In the genomic region with DNA sequence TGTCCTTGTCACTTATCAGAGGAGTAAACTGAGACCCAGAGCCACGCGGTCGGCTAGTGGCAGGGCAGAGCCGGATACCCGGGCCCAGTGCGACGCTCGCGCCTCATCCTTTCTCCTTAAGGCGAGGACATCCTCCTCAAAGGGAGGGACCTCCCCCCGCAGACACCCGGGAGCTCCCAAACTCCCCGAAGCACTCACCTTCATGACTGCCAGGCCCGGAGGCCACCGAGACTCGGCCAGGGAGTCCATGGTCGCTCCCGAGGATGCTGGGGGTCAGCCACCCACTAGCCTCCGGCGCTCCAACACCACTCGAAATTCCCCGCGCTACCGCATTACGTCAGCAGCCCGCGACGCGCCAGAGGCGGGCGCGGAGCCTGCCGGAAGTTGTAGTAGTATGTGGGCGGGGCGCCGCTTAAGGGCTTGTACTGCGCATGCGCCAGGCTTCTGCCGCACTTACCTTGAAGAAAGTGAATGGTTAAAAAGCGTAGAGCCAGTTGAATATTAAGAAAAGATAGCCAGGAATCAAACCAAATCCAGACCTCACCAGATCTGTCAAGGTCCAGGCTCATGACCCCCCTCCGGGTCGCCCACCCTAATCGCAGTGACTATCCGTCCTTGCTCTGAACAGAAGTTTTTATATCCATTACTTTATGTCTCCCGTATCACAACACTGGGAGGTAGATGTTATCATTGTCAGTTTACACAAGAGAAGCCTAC, we compare ENCODE assay signal across 1 cellular context.
TF ChIP-seq lines count a peak whose summit lies in the region.

A gene with protein sequence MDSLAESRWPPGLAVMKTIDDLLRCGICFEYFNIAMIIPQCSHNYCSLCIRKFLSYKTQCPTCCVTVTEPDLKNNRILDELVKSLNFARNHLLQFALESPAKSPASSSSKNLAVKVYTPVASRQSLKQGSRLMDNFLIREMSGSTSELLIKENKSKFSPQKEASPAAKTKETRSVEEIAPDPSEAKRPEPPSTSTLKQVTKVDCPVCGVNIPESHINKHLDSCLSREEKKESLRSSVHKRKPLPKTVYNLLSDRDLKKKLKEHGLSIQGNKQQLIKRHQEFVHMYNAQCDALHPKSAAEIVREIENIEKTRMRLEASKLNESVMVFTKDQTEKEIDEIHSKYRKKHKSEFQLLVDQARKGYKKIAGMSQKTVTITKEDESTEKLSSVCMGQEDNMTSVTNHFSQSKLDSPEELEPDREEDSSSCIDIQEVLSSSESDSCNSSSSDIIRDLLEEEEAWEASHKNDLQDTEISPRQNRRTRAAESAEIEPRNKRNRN (minus strand): TSS at position 336 of the 717 bp plus-strand sequence. CDS start 87 bp downstream, at position 249.

TF ChIP-seq in HEK293, 187 proteins besides CTCF, POLR2A, EP300 and RAD21 (continued from another document and continues in another):
- TF ChIP-seq, protein P1, sequence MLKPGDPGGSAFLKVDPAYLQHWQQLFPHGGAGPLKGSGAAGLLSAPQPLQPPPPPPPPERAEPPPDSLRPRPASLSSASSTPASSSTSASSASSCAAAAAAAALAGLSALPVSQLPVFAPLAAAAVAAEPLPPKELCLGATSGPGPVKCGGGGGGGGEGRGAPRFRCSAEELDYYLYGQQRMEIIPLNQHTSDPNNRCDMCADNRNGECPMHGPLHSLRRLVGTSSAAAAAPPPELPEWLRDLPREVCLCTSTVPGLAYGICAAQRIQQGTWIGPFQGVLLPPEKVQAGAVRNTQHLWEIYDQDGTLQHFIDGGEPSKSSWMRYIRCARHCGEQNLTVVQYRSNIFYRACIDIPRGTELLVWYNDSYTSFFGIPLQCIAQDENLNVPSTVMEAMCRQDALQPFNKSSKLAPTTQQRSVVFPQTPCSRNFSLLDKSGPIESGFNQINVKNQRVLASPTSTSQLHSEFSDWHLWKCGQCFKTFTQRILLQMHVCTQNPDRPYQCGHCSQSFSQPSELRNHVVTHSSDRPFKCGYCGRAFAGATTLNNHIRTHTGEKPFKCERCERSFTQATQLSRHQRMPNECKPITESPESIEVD (tag by site-specific recombination; IDR thresholded peaks at IDR 0.05), result no peak
- TF ChIP-seq FEZF1 (tag by site-specific recombination; IDR thresholded peaks at IDR 0.05) (no peak), ZNF248 (tag by site-specific recombination; IDR thresholded peaks at IDR 0.05) (no peak), ZFP3 (tag by site-specific recombination; IDR thresholded peaks at IDR 0.05; ENCODE audit: low read depth) (no peak), BCL11B (tag by site-specific recombination; IDR thresholded peaks at IDR 0.05; ENCODE audit: low read depth) (no peak), ZNF530 (tag by site-specific recombination; IDR thresholded peaks at IDR 0.05; ENCODE audit: low read depth) (no peak), HOXC10 (CRISPR knock-in tag; IDR thresholded peaks at IDR 0.05) (no peak), ZNF341 (tag by site-specific recombination; IDR thresholded peaks at IDR 0.05; ENCODE audit: low read depth) (no peak), ZNF747 (tag by site-specific recombination; IDR thresholded peaks at IDR 0.05) (no peak), GFI1B (tag by site-specific recombination; IDR thresholded peaks at IDR 0.05) (0 out of 2 replicates have a peak, but pooled peaks have one; percentile 15), ZNF366 (tag by site-specific recombination; conservative IDR thresholded peaks at IDR 0.05) (no peak), SCRT1 (tag by site-specific recombination; IDR thresholded peaks at IDR 0.05; ENCODE audit: borderline replicate concordance) (no peak), ZNF707 (tag by site-specific recombination; IDR thresholded peaks at IDR 0.05) (no peak), ZNF184 (tag by site-specific recombination; IDR thresholded peaks at IDR 0.05) (no peak), ZNF157 (tag by site-specific recombination; IDR thresholded peaks at IDR 0.05) (no peak), ZNF335 (tag by site-specific recombination; conservative IDR thresholded peaks at IDR 0.05) (peak; percentile 68), ZNF830 (tag by site-specific recombination; IDR thresholded peaks at IDR 0.05; ENCODE audit: low read depth) (no peak), ZNF548 (tag by site-specific recombination; IDR thresholded peaks at IDR 0.05) (no peak), ZNF624 (tag by site-specific recombination; IDR thresholded peaks at IDR 0.05) (no peak), SALL2 (tag by site-specific recombination; IDR thresholded peaks at IDR 0.05; ENCODE audit: borderline replicate concordance) (no peak), ZNF274 (IDR thresholded peaks at IDR 0.05; ENCODE audit: low read length) (no peak), ZNF274 (tag by site-specific recombination; IDR thresholded peaks at IDR 0.05; ENCODE audit: borderline replicate concordance) (no peak), ZBTB7A (tag by site-specific recombination; IDR thresholded peaks at IDR 0.05; ENCODE audit: low read depth) (0 out of 2 replicates have a peak, but pooled peaks have one; percentile 40), ZNF214 (tag by site-specific recombination; IDR thresholded peaks at IDR 0.05; ENCODE audit: borderline replicate concordance) (no peak), ZNF514 (tag by site-specific recombination; IDR thresholded peaks at IDR 0.05) (no peak), ZNF266 (tag by site-specific recombination; IDR thresholded peaks at IDR 0.05; ENCODE audit: low read depth) (no peak), ZEB2 (tag by site-specific recombination; IDR thresholded peaks at IDR 0.05) (peak; percentile 60; the same call in 1 of the 2 replicates), ZNF138 (tag by site-specific recombination; IDR thresholded peaks at IDR 0.05; ENCODE audit: borderline replicate concordance) (no peak), BCL11A (tag by site-specific recombination; IDR thresholded peaks at IDR 0.05; ENCODE audit: low read depth) (0 out of 2 replicates have a peak, but pooled peaks have one; percentile 29), ZNF223 (tag by site-specific recombination; IDR thresholded peaks at IDR 0.05) (no peak)
- TF ChIP-seq, protein P2, sequence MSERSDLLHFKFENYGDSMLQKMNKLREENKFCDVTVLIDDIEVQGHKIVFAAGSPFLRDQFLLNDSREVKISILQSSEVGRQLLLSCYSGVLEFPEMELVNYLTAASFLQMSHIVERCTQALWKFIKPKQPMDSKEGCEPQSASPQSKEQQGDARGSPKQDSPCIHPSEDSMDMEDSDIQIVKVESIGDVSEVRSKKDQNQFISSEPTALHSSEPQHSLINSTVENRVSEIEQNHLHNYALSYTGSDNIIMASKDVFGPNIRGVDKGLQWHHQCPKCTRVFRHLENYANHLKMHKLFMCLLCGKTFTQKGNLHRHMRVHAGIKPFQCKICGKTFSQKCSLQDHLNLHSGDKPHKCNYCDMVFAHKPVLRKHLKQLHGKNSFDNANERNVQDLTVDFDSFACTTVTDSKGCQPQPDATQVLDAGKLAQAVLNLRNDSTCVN (tag by site-specific recombination; optimal IDR thresholded peaks at IDR 0.05), result peak; percentile 64
- TF ChIP-seq, protein P3, sequence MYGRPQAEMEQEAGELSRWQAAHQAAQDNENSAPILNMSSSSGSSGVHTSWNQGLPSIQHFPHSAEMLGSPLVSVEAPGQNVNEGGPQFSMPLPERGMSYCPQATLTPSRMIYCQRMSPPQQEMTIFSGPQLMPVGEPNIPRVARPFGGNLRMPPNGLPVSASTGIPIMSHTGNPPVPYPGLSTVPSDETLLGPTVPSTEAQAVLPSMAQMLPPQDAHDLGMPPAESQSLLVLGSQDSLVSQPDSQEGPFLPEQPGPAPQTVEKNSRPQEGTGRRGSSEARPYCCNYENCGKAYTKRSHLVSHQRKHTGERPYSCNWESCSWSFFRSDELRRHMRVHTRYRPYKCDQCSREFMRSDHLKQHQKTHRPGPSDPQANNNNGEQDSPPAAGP (tag by site-specific recombination; IDR thresholded peaks at IDR 0.05), result peak; percentile 83
- TF ChIP-seq, protein P4, sequence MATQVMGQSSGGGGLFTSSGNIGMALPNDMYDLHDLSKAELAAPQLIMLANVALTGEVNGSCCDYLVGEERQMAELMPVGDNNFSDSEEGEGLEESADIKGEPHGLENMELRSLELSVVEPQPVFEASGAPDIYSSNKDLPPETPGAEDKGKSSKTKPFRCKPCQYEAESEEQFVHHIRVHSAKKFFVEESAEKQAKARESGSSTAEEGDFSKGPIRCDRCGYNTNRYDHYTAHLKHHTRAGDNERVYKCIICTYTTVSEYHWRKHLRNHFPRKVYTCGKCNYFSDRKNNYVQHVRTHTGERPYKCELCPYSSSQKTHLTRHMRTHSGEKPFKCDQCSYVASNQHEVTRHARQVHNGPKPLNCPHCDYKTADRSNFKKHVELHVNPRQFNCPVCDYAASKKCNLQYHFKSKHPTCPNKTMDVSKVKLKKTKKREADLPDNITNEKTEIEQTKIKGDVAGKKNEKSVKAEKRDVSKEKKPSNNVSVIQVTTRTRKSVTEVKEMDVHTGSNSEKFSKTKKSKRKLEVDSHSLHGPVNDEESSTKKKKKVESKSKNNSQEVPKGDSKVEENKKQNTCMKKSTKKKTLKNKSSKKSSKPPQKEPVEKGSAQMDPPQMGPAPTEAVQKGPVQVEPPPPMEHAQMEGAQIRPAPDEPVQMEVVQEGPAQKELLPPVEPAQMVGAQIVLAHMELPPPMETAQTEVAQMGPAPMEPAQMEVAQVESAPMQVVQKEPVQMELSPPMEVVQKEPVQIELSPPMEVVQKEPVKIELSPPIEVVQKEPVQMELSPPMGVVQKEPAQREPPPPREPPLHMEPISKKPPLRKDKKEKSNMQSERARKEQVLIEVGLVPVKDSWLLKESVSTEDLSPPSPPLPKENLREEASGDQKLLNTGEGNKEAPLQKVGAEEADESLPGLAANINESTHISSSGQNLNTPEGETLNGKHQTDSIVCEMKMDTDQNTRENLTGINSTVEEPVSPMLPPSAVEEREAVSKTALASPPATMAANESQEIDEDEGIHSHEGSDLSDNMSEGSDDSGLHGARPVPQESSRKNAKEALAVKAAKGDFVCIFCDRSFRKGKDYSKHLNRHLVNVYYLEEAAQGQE (tag by site-specific recombination; IDR thresholded peaks at IDR 0.05), result 0 out of 2 replicates have a peak, but pooled peaks have one; percentile 38
- TF ChIP-seq, protein P5, sequence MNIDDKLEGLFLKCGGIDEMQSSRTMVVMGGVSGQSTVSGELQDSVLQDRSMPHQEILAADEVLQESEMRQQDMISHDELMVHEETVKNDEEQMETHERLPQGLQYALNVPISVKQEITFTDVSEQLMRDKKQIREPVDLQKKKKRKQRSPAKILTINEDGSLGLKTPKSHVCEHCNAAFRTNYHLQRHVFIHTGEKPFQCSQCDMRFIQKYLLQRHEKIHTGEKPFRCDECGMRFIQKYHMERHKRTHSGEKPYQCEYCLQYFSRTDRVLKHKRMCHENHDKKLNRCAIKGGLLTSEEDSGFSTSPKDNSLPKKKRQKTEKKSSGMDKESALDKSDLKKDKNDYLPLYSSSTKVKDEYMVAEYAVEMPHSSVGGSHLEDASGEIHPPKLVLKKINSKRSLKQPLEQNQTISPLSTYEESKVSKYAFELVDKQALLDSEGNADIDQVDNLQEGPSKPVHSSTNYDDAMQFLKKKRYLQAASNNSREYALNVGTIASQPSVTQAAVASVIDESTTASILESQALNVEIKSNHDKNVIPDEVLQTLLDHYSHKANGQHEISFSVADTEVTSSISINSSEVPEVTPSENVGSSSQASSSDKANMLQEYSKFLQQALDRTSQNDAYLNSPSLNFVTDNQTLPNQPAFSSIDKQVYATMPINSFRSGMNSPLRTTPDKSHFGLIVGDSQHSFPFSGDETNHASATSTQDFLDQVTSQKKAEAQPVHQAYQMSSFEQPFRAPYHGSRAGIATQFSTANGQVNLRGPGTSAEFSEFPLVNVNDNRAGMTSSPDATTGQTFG (tag by site-specific recombination; IDR thresholded peaks at IDR 0.05; ENCODE audit: borderline replicate concordance), result no peak
- TF ChIP-seq, protein P6, sequence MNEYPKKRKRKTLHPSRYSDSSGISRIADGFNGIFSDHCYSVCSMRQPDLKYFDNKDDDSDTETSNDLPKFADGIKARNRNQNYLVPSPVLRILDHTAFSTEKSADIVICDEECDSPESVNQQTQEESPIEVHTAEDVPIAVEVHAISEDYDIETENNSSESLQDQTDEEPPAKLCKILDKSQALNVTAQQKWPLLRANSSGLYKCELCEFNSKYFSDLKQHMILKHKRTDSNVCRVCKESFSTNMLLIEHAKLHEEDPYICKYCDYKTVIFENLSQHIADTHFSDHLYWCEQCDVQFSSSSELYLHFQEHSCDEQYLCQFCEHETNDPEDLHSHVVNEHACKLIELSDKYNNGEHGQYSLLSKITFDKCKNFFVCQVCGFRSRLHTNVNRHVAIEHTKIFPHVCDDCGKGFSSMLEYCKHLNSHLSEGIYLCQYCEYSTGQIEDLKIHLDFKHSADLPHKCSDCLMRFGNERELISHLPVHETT (tag by site-specific recombination; IDR thresholded peaks at IDR 0.05), result peak; percentile 83
- TF ChIP-seq, protein P7, sequence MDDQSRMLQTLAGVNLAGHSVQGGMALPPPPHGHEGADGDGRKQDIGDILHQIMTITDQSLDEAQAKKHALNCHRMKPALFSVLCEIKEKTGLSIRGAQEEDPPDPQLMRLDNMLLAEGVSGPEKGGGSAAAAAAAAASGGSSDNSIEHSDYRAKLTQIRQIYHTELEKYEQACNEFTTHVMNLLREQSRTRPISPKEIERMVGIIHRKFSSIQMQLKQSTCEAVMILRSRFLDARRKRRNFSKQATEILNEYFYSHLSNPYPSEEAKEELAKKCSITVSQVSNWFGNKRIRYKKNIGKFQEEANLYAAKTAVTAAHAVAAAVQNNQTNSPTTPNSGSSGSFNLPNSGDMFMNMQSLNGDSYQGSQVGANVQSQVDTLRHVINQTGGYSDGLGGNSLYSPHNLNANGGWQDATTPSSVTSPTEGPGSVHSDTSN (CRISPR knock-in tag; IDR thresholded peaks at IDR 0.05), result no peak
- TF ChIP-seq, protein P8, sequence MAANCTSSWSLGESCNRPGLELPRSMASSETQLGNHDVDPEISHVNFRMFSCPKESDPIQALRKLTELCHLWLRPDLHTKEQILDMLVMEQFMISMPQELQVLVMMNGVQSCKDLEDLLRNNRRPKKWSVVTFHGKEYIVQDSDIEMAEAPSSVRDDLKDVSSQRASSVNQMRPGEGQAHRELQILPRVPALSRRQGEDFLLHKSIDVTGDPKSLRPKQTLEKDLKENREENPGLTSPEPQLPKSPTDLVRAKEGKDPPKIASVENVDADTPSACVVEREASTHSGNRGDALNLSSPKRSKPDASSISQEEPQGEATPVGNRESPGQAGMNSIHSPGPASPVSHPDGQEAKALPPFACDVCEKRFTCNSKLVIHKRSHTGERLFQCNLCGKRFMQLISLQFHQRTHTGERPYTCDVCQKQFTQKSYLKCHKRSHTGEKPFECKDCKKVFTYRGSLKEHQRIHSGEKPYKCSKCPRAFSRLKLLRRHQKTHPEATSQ (tag by site-specific recombination; IDR thresholded peaks at IDR 0.05), result no peak
